1 cellular context compared by ENCODE assay signal in the genomic region with DNA sequence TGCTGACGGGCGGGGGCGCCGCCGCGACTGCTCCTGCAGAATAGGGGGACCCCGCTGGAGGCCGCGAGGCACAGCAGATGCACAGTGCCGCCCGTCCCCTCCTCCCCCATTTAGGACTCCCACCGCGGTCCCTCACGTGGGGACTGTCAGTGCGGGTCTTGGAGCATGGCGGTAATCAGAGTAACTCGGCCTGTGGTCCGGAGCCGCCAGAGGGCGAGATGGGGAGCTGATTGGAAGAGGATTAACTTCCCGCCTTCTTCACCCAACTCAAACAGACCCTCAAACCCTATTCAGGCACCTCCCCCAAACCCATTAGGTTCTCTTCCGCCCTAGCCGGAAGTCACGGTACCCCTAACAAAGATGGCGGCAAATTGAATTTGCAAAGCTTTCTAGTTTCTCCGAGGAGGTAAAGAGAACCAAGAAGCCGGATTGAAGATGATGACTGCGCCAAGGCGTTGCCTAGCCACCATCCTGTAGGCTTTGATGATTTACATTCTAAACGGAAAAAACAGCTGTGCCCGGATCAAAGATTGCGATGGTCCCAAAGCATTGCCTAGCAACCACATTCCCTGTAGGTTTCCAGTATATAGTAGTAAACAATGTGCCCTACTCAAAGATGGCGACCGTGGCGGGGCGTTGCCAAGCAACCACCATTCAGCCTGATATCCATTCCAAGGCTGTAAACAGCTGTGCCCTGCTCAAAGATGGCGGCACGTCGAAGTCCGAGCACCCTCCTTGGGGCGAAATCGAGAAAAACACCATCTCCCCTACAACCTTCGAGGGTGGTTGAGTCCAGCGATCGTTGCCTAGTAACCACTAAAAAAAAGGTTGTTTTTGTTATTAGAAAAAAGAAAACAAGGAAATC.
TF ChIP-seq lines count a peak whose summit lies in the region.

A gene with protein sequence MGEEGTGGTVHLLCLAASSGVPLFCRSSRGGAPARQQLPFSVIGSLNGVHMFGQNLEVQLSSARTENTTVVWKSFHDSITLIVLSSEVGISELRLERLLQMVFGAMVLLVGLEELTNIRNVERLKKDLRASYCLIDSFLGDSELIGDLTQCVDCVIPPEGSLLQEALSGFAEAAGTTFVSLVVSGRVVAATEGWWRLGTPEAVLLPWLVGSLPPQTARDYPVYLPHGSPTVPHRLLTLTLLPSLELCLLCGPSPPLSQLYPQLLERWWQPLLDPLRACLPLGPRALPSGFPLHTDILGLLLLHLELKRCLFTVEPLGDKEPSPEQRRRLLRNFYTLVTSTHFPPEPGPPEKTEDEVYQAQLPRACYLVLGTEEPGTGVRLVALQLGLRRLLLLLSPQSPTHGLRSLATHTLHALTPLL (minus strand): TSS at position 296 of the 865 bp plus-strand sequence. CDS start 186 bp downstream, at position 110.

TF ChIP-seq in K562, 482 proteins besides CTCF, POLR2A, EP300 and RAD21 (continued from another document and continues in another):
- TF ChIP-seq PHB (CRISPR knock-in tag; IDR thresholded peaks at IDR 0.05) (no peak), FOXK2 (conservative IDR thresholded peaks at IDR 0.05 in 1 of 2, IDR thresholded peaks at IDR 0.05 in 1 of 2; ENCODE audit: low read depth in 2 of 2) (peak; percentile 98 to 99), NCOA6 (IDR thresholded peaks at IDR 0.05) (no peak), TSC22D4 (tag; IDR thresholded peaks at IDR 0.05) (no peak), ZBTB8A (IDR thresholded peaks at IDR 0.05; ENCODE audit: partially characterized antibody) (no peak), SIN3A (IDR thresholded peaks at IDR 0.05; ENCODE audit: borderline replicate concordance in 2 of 2, control insufficient read depth in 1 of 2, low read depth in 2 of 2, low read length in 2 of 2) (peak in 1 of 2 experiments; percentile 90; a peak in 2 of 4 replicates), ILF3 (IDR thresholded peaks at IDR 0.05; ENCODE audit: borderline replicate concordance) (no peak), CC2D1A (IDR thresholded peaks at IDR 0.05) (no peak), CBFA2T2 (conservative IDR thresholded peaks at IDR 0.05) (no peak), CXXC5 (CRISPR knock-in tag; IDR thresholded peaks at IDR 0.05) (peak; percentile 58), ZKSCAN8 (CRISPR knock-in tag; IDR thresholded peaks at IDR 0.05) (no peak), ZNF699 (CRISPR knock-in tag; IDR thresholded peaks at IDR 0.05; ENCODE audit: insufficient replicate concordance) (no peak), U2AF1 (optimal IDR thresholded peaks at IDR 0.05; ENCODE audit: low read depth, low read length) (no peak), HSF4 (CRISPR knock-in tag; IDR thresholded peaks at IDR 0.05; ENCODE audit: borderline replicate concordance) (no peak), L3MBTL2 (IDR thresholded peaks at IDR 0.05) (peak; percentile 25; the same call in 1 of the 2 replicates), ZNF57 (CRISPR knock-in tag; IDR thresholded peaks at IDR 0.05) (no peak), GATAD2B (IDR thresholded peaks at IDR 0.05; ENCODE audit: borderline replicate concordance) (no peak), KLF13 (tag; IDR thresholded peaks at IDR 0.05; ENCODE audit: borderline replicate concordance, low read depth) (no peak), ZNF146 (CRISPR knock-in tag; IDR thresholded peaks at IDR 0.05; ENCODE audit: unreplicated experiment) (no peak), NONO (IDR thresholded peaks at IDR 0.05; ENCODE audit: low read depth in 2 of 2, low read length in 1 of 2) (peak in 1 of 2 experiments; percentile 93; a peak in 2 of 4 replicates)
- TF ChIP-seq, protein P1, sequence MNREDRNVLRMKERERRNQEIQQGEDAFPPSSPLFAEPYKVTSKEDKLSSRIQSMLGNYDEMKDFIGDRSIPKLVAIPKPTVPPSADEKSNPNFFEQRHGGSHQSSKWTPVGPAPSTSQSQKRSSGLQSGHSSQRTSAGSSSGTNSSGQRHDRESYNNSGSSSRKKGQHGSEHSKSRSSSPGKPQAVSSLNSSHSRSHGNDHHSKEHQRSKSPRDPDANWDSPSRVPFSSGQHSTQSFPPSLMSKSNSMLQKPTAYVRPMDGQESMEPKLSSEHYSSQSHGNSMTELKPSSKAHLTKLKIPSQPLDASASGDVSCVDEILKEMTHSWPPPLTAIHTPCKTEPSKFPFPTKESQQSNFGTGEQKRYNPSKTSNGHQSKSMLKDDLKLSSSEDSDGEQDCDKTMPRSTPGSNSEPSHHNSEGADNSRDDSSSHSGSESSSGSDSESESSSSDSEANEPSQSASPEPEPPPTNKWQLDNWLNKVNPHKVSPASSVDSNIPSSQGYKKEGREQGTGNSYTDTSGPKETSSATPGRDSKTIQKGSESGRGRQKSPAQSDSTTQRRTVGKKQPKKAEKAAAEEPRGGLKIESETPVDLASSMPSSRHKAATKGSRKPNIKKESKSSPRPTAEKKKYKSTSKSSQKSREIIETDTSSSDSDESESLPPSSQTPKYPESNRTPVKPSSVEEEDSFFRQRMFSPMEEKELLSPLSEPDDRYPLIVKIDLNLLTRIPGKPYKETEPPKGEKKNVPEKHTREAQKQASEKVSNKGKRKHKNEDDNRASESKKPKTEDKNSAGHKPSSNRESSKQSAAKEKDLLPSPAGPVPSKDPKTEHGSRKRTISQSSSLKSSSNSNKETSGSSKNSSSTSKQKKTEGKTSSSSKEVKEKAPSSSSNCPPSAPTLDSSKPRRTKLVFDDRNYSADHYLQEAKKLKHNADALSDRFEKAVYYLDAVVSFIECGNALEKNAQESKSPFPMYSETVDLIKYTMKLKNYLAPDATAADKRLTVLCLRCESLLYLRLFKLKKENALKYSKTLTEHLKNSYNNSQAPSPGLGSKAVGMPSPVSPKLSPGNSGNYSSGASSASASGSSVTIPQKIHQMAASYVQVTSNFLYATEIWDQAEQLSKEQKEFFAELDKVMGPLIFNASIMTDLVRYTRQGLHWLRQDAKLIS (CRISPR knock-in tag; IDR thresholded peaks at IDR 0.05) = no peak
- TF ChIP-seq, protein P2, sequence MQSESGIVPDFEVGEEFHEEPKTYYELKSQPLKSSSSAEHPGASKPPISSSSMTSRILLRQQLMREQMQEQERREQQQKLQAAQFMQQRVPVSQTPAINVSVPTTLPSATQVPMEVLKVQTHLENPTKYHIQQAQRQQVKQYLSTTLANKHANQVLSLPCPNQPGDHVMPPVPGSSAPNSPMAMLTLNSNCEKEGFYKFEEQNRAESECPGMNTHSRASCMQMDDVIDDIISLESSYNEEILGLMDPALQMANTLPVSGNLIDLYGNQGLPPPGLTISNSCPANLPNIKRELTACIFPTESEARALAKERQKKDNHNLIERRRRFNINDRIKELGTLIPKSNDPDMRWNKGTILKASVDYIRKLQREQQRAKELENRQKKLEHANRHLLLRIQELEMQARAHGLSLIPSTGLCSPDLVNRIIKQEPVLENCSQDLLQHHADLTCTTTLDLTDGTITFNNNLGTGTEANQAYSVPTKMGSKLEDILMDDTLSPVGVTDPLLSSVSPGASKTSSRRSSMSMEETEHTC (IDR thresholded peaks at IDR 0.05) = no peak
- TF ChIP-seq, protein P3, sequence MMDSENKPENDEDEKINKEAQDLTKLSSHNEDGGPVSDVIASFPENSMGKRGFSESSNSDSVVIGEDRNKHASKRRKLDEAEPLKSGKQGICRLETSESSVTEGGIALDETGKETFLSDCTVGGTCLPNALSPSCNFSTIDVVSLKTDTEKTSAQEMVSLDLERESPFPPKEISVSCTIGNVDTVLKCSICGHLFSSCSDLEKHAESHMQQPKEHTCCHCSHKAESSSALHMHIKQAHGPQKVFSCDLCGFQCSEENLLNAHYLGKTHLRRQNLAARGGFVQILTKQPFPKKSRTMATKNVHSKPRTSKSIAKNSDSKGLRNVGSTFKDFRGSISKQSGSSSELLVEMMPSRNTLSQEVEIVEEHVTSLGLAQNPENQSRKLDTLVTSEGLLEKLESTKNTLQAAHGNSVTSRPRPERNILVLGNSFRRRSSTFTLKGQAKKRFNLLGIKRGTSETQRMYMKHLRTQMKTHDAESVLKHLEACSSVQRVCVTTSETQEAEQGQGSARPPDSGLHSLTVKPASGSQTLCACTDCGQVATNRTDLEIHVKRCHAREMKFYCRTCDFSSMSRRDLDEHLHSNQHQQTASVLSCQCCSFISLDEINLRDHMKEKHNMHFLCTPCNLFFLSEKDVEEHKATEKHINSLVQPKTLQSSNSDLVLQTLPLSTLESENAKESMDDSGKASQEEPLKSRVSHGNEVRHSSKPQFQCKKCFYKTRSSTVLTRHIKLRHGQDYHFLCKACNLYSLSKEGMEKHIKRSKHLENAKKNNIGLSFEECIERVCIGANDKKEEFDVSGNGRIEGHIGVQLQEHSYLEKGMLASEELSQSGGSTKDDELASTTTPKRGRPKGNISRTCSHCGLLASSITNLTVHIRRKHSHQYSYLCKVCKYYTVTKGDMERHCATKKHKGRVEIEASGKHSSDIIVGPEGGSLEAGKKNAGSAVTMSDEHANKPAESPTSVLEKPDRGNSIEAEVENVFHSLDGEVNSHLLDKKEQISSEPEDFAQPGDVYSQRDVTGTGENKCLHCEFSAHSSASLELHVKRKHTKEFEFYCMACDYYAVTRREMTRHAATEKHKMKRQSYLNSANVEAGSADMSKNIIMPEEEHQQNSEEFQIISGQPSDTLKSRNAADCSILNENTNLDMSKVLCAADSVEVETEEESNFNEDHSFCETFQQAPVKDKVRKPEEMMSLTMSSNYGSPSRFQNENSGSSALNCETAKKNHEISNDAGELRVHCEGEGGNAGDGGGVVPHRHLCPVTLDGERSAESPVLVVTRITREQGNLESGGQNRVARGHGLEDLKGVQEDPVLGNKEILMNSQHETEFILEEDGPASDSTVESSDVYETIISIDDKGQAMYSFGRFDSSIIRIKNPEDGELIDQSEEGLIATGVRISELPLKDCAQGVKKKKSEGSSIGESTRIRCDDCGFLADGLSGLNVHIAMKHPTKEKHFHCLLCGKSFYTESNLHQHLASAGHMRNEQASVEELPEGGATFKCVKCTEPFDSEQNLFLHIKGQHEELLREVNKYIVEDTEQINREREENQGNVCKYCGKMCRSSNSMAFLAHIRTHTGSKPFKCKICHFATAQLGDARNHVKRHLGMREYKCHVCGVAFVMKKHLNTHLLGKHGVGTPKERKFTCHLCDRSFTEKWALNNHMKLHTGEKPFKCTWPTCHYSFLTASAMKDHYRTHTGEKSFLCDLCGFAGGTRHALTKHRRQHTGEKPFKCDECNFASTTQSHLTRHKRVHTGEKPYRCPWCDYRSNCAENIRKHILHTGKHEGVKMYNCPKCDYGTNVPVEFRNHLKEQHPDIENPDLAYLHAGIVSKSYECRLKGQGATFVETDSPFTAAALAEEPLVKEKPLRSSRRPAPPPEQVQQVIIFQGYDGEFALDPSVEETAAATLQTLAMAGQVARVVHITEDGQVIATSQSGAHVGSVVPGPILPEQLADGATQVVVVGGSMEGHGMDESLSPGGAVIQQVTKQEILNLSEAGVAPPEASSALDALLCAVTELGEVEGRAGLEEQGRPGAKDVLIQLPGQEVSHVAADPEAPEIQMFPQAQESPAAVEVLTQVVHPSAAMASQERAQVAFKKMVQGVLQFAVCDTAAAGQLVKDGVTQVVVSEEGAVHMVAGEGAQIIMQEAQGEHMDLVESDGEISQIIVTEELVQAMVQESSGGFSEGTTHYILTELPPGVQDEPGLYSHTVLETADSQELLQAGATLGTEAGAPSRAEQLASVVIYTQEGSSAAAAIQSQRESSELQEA (IDR thresholded peaks at IDR 0.05; ENCODE audit: low read depth) = no peak
- TF ChIP-seq, protein P4, sequence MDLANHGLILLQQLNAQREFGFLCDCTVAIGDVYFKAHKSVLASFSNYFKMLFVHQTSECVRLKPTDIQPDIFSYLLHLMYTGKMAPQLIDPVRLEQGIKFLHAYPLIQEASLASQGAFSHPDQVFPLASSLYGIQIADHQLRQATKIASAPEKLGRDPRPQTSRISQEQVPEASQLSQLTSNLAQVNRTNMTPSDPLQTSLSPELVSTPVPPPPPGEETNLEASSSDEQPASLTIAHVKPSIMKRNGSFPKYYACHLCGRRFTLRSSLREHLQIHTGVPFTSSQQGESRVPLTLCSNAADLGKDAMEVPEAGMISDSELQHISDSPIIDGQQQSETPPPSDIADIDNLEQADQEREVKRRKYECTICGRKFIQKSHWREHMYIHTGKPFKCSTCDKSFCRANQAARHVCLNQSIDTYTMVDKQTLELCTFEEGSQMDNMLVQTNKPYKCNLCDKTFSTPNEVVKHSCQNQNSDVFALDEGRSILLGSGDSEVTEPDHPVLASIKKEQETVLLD (IDR thresholded peaks at IDR 0.05) = no peak
- TF ChIP-seq, protein P5, sequence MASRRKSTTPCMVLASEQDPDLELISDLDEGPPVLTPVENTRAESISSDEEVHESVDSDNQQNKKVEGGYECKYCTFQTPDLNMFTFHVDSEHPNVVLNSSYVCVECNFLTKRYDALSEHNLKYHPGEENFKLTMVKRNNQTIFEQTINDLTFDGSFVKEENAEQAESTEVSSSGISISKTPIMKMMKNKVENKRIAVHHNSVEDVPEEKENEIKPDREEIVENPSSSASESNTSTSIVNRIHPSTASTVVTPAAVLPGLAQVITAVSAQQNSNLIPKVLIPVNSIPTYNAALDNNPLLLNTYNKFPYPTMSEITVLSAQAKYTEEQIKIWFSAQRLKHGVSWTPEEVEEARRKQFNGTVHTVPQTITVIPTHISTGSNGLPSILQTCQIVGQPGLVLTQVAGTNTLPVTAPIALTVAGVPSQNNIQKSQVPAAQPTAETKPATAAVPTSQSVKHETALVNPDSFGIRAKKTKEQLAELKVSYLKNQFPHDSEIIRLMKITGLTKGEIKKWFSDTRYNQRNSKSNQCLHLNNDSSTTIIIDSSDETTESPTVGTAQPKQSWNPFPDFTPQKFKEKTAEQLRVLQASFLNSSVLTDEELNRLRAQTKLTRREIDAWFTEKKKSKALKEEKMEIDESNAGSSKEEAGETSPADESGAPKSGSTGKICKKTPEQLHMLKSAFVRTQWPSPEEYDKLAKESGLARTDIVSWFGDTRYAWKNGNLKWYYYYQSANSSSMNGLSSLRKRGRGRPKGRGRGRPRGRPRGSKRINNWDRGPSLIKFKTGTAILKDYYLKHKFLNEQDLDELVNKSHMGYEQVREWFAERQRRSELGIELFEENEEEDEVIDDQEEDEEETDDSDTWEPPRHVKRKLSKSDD (conservative IDR thresholded peaks at IDR 0.05; ENCODE audit: low read length) = peak; percentile 98
- TF ChIP-seq, protein P6, sequence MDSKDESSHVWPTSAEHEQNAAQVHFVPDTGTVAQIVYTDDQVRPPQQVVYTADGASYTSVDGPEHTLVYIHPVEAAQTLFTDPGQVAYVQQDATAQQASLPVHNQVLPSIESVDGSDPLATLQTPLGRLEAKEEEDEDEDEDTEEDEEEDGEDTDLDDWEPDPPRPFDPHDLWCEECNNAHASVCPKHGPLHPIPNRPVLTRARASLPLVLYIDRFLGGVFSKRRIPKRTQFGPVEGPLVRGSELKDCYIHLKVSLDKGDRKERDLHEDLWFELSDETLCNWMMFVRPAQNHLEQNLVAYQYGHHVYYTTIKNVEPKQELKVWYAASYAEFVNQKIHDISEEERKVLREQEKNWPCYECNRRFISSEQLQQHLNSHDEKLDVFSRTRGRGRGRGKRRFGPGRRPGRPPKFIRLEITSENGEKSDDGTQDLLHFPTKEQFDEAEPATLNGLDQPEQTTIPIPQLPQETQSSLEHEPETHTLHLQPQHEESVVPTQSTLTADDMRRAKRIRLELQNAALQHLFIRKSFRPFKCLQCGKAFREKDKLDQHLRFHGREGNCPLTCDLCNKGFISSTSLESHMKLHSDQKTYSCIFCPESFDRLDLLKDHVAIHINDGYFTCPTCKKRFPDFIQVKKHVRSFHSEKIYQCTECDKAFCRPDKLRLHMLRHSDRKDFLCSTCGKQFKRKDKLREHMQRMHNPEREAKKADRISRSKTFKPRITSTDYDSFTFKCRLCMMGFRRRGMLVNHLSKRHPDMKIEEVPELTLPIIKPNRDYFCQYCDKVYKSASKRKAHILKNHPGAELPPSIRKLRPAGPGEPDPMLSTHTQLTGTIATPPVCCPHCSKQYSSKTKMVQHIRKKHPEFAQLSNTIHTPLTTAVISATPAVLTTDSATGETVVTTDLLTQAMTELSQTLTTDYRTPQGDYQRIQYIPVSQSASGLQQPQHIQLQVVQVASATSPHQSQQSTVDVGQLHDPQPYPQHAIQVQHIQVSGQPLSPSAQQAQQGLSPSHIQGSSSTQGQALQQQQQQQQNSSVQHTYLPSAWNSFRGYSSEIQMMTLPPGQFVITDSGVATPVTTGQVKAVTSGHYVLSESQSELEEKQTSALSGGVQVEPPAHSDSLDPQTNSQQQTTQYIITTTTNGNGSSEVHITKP (IDR thresholded peaks at IDR 0.05; ENCODE audit: partially characterized antibody) = peak; percentile 99
